In genomic region chr2:234550511-234551107, GRCh38 we compare ENCODE assay signal across 1 cellular context.
TF ChIP-seq lines count a peak whose summit lies in the region.

No MANE protein-coding gene starts in this region.

TF ChIP-seq in HepG2, 621 proteins besides CTCF, POLR2A, EP300 and RAD21 (continued from another document and continues in another):
- TF ChIP-seq, protein P1, sequence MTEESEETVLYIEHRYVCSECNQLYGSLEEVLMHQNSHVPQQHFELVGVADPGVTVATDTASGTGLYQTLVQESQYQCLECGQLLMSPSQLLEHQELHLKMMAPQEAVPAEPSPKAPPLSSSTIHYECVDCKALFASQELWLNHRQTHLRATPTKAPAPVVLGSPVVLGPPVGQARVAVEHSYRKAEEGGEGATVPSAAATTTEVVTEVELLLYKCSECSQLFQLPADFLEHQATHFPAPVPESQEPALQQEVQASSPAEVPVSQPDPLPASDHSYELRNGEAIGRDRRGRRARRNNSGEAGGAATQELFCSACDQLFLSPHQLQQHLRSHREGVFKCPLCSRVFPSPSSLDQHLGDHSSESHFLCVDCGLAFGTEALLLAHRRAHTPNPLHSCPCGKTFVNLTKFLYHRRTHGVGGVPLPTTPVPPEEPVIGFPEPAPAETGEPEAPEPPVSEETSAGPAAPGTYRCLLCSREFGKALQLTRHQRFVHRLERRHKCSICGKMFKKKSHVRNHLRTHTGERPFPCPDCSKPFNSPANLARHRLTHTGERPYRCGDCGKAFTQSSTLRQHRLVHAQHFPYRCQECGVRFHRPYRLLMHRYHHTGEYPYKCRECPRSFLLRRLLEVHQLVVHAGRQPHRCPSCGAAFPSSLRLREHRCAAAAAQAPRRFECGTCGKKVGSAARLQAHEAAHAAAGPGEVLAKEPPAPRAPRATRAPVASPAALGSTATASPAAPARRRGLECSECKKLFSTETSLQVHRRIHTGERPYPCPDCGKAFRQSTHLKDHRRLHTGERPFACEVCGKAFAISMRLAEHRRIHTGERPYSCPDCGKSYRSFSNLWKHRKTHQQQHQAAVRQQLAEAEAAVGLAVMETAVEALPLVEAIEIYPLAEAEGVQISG (CRISPR knock-in tag; IDR thresholded peaks at IDR 0.05) = peak; percentile 24; the same call in 1 of the 2 replicates
- peak; percentile 73; the same call in 1 of the 2 replicates for TF ChIP-seq TOE1 (CRISPR knock-in tag; IDR thresholded peaks at IDR 0.05)
- peak; percentile 47; the same call in 1 of the 2 replicates for TF ChIP-seq ZBTB4 (CRISPR knock-in tag; IDR thresholded peaks at IDR 0.05; ENCODE audit: borderline replicate concordance)
- TF ChIP-seq CCAR2 (optimal IDR thresholded peaks at IDR 0.05; ENCODE audit: low read depth, low read length) = no peak
- peak; percentile 59; the same call in 1 of the 2 replicates for TF ChIP-seq ZNF205 (CRISPR knock-in tag; IDR thresholded peaks at IDR 0.05)
- TF ChIP-seq SP1 (IDR thresholded peaks at IDR 0.05) = no peak
- no peak for TF ChIP-seq SP1 (CRISPR knock-in tag; IDR thresholded peaks at IDR 0.05)
- no peak for TF ChIP-seq NRL (CRISPR knock-in tag; IDR thresholded peaks at IDR 0.05; ENCODE audit: borderline replicate concordance)
- TF ChIP-seq SIX1 (CRISPR knock-in tag; IDR thresholded peaks at IDR 0.05; ENCODE audit: borderline replicate concordance) = 0 out of 2 replicates have a peak, but pooled peaks have one; percentile 41
- TF ChIP-seq U2AF2 (IDR thresholded peaks at IDR 0.05; ENCODE audit: low read depth, low read length) = no peak
- TF ChIP-seq HCFC1 (IDR thresholded peaks at IDR 0.05; ENCODE audit: low read depth, low read length) = no peak
- TF ChIP-seq ZNF552 (CRISPR knock-in tag; IDR thresholded peaks at IDR 0.05; ENCODE audit: borderline replicate concordance) = no peak
- TF ChIP-seq ZFX (CRISPR knock-in tag; IDR thresholded peaks at IDR 0.05; ENCODE audit: low read depth) = 0 out of 2 replicates have a peak, but pooled peaks have one; percentile 24
- TF ChIP-seq NPAS2 (CRISPR knock-in tag; IDR thresholded peaks at IDR 0.05; ENCODE audit: borderline replicate concordance) = no peak
- TF ChIP-seq ZNF331 (CRISPR knock-in tag; IDR thresholded peaks at IDR 0.05) = peak; percentile 41; the same call in 1 of the 2 replicates
- TF ChIP-seq ETV6 (CRISPR knock-in tag; conservative IDR thresholded peaks at IDR 0.05) = no peak
- peak; percentile 26; the same call in 1 of the 2 replicates for TF ChIP-seq GABPB1 (CRISPR knock-in tag; IDR thresholded peaks at IDR 0.05)
- TF ChIP-seq ZNF749 (CRISPR knock-in tag; IDR thresholded peaks at IDR 0.05; ENCODE audit: borderline replicate concordance) = no peak
- no peak for TF ChIP-seq ZNF790 (CRISPR knock-in tag; IDR thresholded peaks at IDR 0.05; ENCODE audit: borderline replicate concordance)
- TF ChIP-seq SMAD3 (CRISPR knock-in tag; IDR thresholded peaks at IDR 0.05) = 0 out of 2 replicates have a peak, but pooled peaks have one; percentile 41
- TF ChIP-seq THAP8 (CRISPR knock-in tag; IDR thresholded peaks at IDR 0.05; ENCODE audit: borderline replicate concordance) = no peak
- no peak for TF ChIP-seq ZSCAN12 (CRISPR knock-in tag; IDR thresholded peaks at IDR 0.05)
- no peak for TF ChIP-seq ZNF550 (CRISPR knock-in tag; IDR thresholded peaks at IDR 0.05; ENCODE audit: borderline replicate concordance)
- TF ChIP-seq ZNF329 (CRISPR knock-in tag; IDR thresholded peaks at IDR 0.05; ENCODE audit: low read depth) = no peak
- TF ChIP-seq ZNF430 (CRISPR knock-in tag; IDR thresholded peaks at IDR 0.05) = peak; percentile 82
- TF ChIP-seq ZNF512B (CRISPR knock-in tag; IDR thresholded peaks at IDR 0.05; ENCODE audit: borderline replicate concordance) = 0 out of 2 replicates have a peak, but pooled peaks have one; percentile 13
- TF ChIP-seq CHD4 (IDR thresholded peaks at IDR 0.05; ENCODE audit: borderline replicate concordance, low read length) = no peak
- TF ChIP-seq SCMH1 (CRISPR knock-in tag; IDR thresholded peaks at IDR 0.05; ENCODE audit: borderline replicate concordance) = no peak
- no peak for TF ChIP-seq REL (CRISPR knock-in tag; conservative IDR thresholded peaks at IDR 0.05)
- TF ChIP-seq SMC3 (IDR thresholded peaks at IDR 0.05; ENCODE audit: low read length) = peak; percentile 99
- TF ChIP-seq, protein P2, sequence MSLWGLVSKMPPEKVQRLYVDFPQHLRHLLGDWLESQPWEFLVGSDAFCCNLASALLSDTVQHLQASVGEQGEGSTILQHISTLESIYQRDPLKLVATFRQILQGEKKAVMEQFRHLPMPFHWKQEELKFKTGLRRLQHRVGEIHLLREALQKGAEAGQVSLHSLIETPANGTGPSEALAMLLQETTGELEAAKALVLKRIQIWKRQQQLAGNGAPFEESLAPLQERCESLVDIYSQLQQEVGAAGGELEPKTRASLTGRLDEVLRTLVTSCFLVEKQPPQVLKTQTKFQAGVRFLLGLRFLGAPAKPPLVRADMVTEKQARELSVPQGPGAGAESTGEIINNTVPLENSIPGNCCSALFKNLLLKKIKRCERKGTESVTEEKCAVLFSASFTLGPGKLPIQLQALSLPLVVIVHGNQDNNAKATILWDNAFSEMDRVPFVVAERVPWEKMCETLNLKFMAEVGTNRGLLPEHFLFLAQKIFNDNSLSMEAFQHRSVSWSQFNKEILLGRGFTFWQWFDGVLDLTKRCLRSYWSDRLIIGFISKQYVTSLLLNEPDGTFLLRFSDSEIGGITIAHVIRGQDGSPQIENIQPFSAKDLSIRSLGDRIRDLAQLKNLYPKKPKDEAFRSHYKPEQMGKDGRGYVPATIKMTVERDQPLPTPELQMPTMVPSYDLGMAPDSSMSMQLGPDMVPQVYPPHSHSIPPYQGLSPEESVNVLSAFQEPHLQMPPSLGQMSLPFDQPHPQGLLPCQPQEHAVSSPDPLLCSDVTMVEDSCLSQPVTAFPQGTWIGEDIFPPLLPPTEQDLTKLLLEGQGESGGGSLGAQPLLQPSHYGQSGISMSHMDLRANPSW (CRISPR knock-in tag; IDR thresholded peaks at IDR 0.05; ENCODE audit: borderline replicate concordance) = no peak
- TF ChIP-seq POLR2AphosphoS2 (IDR thresholded peaks at IDR 0.05; ENCODE audit: low read depth, low read length) = no peak
- peak; percentile 71 for TF ChIP-seq TEAD3 (CRISPR knock-in tag; optimal IDR thresholded peaks at IDR 0.05; ENCODE audit: borderline replicate concordance)
- TF ChIP-seq ZNF124 (CRISPR knock-in tag; IDR thresholded peaks at IDR 0.05) = peak; percentile 65; the same call in 1 of the 2 replicates
- TF ChIP-seq SUZ12 (IDR thresholded peaks at IDR 0.05; ENCODE audit: low read depth, low read length) = no peak
- no peak for TF ChIP-seq ZNF558 (CRISPR knock-in tag; IDR thresholded peaks at IDR 0.05; ENCODE audit: borderline replicate concordance)
- TF ChIP-seq ZNF781 (CRISPR knock-in tag; IDR thresholded peaks at IDR 0.05; ENCODE audit: borderline replicate concordance, not compliant biosample characterization) = peak; percentile 27
- TF ChIP-seq, protein P3, sequence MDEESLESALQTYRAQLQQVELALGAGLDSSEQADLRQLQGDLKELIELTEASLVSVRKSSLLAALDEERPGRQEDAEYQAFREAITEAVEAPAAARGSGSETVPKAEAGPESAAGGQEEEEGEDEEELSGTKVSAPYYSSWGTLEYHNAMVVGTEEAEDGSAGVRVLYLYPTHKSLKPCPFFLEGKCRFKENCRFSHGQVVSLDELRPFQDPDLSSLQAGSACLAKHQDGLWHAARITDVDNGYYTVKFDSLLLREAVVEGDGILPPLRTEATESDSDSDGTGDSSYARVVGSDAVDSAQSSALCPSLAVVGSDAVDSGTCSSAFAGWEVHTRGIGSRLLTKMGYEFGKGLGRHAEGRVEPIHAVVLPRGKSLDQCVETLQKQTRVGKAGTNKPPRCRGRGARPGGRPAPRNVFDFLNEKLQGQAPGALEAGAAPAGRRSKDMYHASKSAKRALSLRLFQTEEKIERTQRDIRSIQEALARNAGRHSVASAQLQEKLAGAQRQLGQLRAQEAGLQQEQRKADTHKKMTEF (CRISPR knock-in tag; IDR thresholded peaks at IDR 0.05) = peak; percentile 64
- TF ChIP-seq FOXA3 (CRISPR knock-in tag; IDR thresholded peaks at IDR 0.05) = peak; percentile 56
- TF ChIP-seq, protein P4, sequence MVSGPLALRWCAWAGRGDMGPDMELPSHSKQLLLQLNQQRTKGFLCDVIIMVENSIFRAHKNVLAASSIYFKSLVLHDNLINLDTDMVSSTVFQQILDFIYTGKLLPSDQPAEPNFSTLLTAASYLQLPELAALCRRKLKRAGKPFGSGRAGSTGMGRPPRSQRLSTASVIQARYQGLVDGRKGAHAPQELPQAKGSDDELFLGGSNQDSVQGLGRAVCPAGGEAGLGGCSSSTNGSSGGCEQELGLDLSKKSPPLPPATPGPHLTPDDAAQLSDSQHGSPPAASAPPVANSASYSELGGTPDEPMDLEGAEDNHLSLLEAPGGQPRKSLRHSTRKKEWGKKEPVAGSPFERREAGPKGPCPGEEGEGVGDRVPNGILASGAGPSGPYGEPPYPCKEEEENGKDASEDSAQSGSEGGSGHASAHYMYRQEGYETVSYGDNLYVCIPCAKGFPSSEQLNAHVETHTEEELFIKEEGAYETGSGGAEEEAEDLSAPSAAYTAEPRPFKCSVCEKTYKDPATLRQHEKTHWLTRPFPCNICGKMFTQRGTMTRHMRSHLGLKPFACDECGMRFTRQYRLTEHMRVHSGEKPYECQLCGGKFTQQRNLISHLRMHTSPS (CRISPR knock-in tag; IDR thresholded peaks at IDR 0.05; ENCODE audit: low read depth) = no peak
- TF ChIP-seq USF2 (IDR thresholded peaks at IDR 0.05; ENCODE audit: low read depth, low read length) = no peak
- TF ChIP-seq USF2 (CRISPR knock-in tag; IDR thresholded peaks at IDR 0.05; ENCODE audit: borderline replicate concordance) = no peak
- peak; percentile 58; the same call in 1 of the 2 replicates for TF ChIP-seq ZSCAN31 (CRISPR knock-in tag; IDR thresholded peaks at IDR 0.05; ENCODE audit: low read depth)
- TF ChIP-seq YY1 (IDR thresholded peaks at IDR 0.05; ENCODE audit: insufficient read depth, insufficient replicate concordance, low read depth, low read length) = peak; percentile 24
- no peak for TF ChIP-seq POLR2G (IDR thresholded peaks at IDR 0.05; ENCODE audit: low read depth, low read length)
